Comparison of ENCODE assay signal across 17 cellular contexts in genomic region chr4:84849051-84849640, GRCh38.
DNase-seq lines count a peak whose midpoint lies in the region; ATAC-seq and TF ChIP-seq lines count a peak whose summit lies in the region.
"Had no signal": no experiment of that assay in that cellular context is flagged by ENCODE, and none has a peak within 500 bp of the region (broad histone marks: within the 10 kb centered on the region; RNA-seq: fewer than 3 reads in every experiment).

No MANE protein-coding gene starts in this region.

- H3K27ac Mint-ChIP-seq in WTC11: peak overlapping the region; percentile 67
- H3K27ac Mint-ChIP-seq in osteocyte (ENCODE audit: unreplicated experiment): peak overlapping the region; percentile 55
- H3K27ac Mint-ChIP-seq: CD8-positive, alpha-beta T cell; IgD-negative memory B cell had no signal

- H3K9ac ChIP-seq in Karpas-422 (ENCODE audit: low read length): no peak overlapping the region

- no peaks in the 10 kb centered on the region for H3K27me3 Mint-ChIP-seq in WTC11 (ENCODE audit: low read depth)
- no peaks in the 10 kb centered on the region for H3K27me3 Mint-ChIP-seq in osteocyte (ENCODE audit: unreplicated experiment)
- H3K27me3 Mint-ChIP-seq: IgD-negative memory B cell had no signal

- peaks cover 21% of the 10 kb centered on the region for H3K36me3 Mint-ChIP-seq in WTC11
- H3K36me3 Mint-ChIP-seq in osteocyte (ENCODE audit: unreplicated experiment): peaks cover 43% of the 10 kb centered on the region
- H3K36me3 Mint-ChIP-seq: CD8-positive, alpha-beta T cell; IgD-negative memory B cell had no signal

- no peaks in the 10 kb centered on the region for H3K9me2 ChIP-seq in Karpas-422 (replicated peaks; ENCODE audit: insufficient read depth, low read length)

- DNase-seq in WTC11 (ENCODE audit: low spot score) (no peak), fibroblast of peridontal ligament (ENCODE audit: extremely low read depth) (peak; percentile 81), osteocyte (ENCODE audit: extremely low spot score, unreplicated experiment) (no peak), Karpas-422 (no peak), NCI-H187 (lab: John Stamatoyannopoulos, UW) (no peak), SW480 (ENCODE audit: low spot score) (no peak)
- no peak for DNase-seq in stimulated activated naive CD4-positive, alpha-beta T cell treated with Interleukin-2 at 50 U/mL for 16 hours (lab: John Stamatoyannopoulos, UW)
- DNase-seq: CD8-positive, alpha-beta T cell; GF-D8; MV-4-11; NCI-H146; NCI-H2107; NCI-H446; NCI-H748 treated with DMSO at 0.1 percent for 48 hours; PC-9 had no signal

- ATAC-seq in WTC11: no peak
- ATAC-seq: CD8-positive, alpha-beta T cell; HCT116 had no signal

- TF ChIP-seq CTCF in WTC11 (IDR thresholded peaks at IDR 0.05) (no peak), osteocyte (IDR thresholded peaks at IDR 0.05) (no peak)

- H2AFZ ChIP-seq in Karpas-422 (ENCODE audit: low read length): no peak overlapping the region
- H2AFZ ChIP-seq: PC-9 had no signal

- no peak overlapping the region for H3K4me3 ChIP-seq in Karpas-422 (ENCODE audit: low read length)
- H3K4me3 ChIP-seq: PC-9 had no signal

- POLR2A ChIA-PET in WTC11 (lab: Charles Lee): no interaction called here

- H3K79me2 ChIP-seq in Karpas-422 (ENCODE audit: low read length): no peaks in the 10 kb centered on the region

- no peaks in the 10 kb centered on the region for H3K4me1 ChIP-seq in Karpas-422 (ENCODE audit: low read length)

- no peaks in the 10 kb centered on the region for H4K20me1 ChIP-seq in Karpas-422 (ENCODE audit: insufficient read depth, low read depth, low read length)

- H3K4me3 Mint-ChIP-seq in WTC11 (no peak overlapping the region), osteocyte (ENCODE audit: unreplicated experiment) (no peak overlapping the region)
- H3K4me3 Mint-ChIP-seq: CD8-positive, alpha-beta T cell; IgD-negative memory B cell had no signal

- H3K27ac ChIP-seq in Karpas-422 (ENCODE audit: low read length): no peak overlapping the region
- H3K27ac ChIP-seq: PC-9 had no signal

- CTCF ChIA-PET in WTC11 (lab: Charles Lee): interaction anchor here (0.7 kb wide), 1 partner anchor 836 kb away, joined by 3 read pairs; no protein-coding TSS in a partner anchor

- no peak overlapping the region for H3K4me2 ChIP-seq in Karpas-422 (ENCODE audit: low read depth, low read length, poor library complexity, severe bottlenecking)
- H3K4me2 ChIP-seq: PC-9 had no signal

- H3K27me3 ChIP-seq in Karpas-422 (ENCODE audit: low read length): no peaks in the 10 kb centered on the region

- H3K9me3 ChIP-seq in Karpas-422 (ENCODE audit: low read length): no peaks in the 10 kb centered on the region

- no peaks in the 10 kb centered on the region for H3K36me3 ChIP-seq in Karpas-422 (ENCODE audit: insufficient read depth, low read length)

- H3K9me3 Mint-ChIP-seq in WTC11 (no peaks in the 10 kb centered on the region), osteocyte (ENCODE audit: unreplicated experiment) (peaks cover 4% of the 10 kb centered on the region)
- H3K9me3 Mint-ChIP-seq: CD8-positive, alpha-beta T cell had no signal

- H3K4me1 Mint-ChIP-seq in WTC11 (peaks cover 17% of the 10 kb centered on the region), osteocyte (ENCODE audit: unreplicated experiment) (peaks cover 28% of the 10 kb centered on the region)
- H3K4me1 Mint-ChIP-seq: IgD-negative memory B cell had no signal

TF ChIP-seq in WTC11, 78 proteins besides CTCF, POLR2A, EP300 and RAD21 (continues in another document):
- no peak for TF ChIP-seq E2F4 (CRISPR knock-in tag; IDR thresholded peaks at IDR 0.05; ENCODE audit: borderline replicate concordance, low read depth)
- TF ChIP-seq CREB1 (CRISPR knock-in tag; IDR thresholded peaks at IDR 0.05): no peak
- no peak for TF ChIP-seq ZNF121 (CRISPR knock-in tag; IDR thresholded peaks at IDR 0.05)
- TF ChIP-seq HMGXB4 (CRISPR knock-in tag; IDR thresholded peaks at IDR 0.05): no peak
- no peak for TF ChIP-seq TEAD4 (CRISPR knock-in tag; IDR thresholded peaks at IDR 0.05)
- TF ChIP-seq PRRX2 (CRISPR knock-in tag; IDR thresholded peaks at IDR 0.05): no peak
- no peak for TF ChIP-seq SOX15 (CRISPR knock-in tag; IDR thresholded peaks at IDR 0.05)
- TF ChIP-seq FOXP4 (CRISPR knock-in tag; IDR thresholded peaks at IDR 0.05): no peak
- no peak for TF ChIP-seq SP1 (CRISPR knock-in tag; conservative IDR thresholded peaks at IDR 0.05)
- TF ChIP-seq PREB (CRISPR knock-in tag; IDR thresholded peaks at IDR 0.05; ENCODE audit: borderline replicate concordance): no peak
- TF ChIP-seq ELF4 (CRISPR knock-in tag; IDR thresholded peaks at IDR 0.05; ENCODE audit: low read depth): no peak
- no peak for TF ChIP-seq ZNF532 (CRISPR knock-in tag; IDR thresholded peaks at IDR 0.05; ENCODE audit: borderline replicate concordance)
- no peak for TF ChIP-seq ATF1 (CRISPR knock-in tag; IDR thresholded peaks at IDR 0.05)
